In genomic region chr10:86979977-86980448, GRCh38 we compare ENCODE assay signal across 11 cellular contexts. TPM values are rescaled to one million over a fixed set of nuclear protein-coding genes. Genes with fewer than 3 reads are reported as not detected.
DNase-seq lines count a peak whose midpoint lies in the region; ATAC-seq and TF ChIP-seq lines count a peak whose summit lies in the region.
"Had no signal": no experiment of that assay in that cellular context is flagged by ENCODE, and none has a peak within 500 bp of the region (broad histone marks: within the 10 kb centered on the region; RNA-seq: fewer than 3 reads in every experiment).

No MANE protein-coding gene starts in this region.

- H2BK120ac ChIP-seq in mesenchymal stem cell (ENCODE audit: low read depth, low read length) = no peak overlapping the region

- no peaks in the 10 kb centered on the region for H3K9me3 Mint-ChIP-seq in stimulated activated naive B cell treated with anti-CD40 and anti-IgM and Interleukin-4, amounts not matched to agents 10 μg/mL and 1 μg/mL and 100 μg/mL, for 72 hours
- H3K9me3 Mint-ChIP-seq: activated B cell treated with CpG ODN at 0.5 μM for 24 hours had no signal

- H3K4me2 ChIP-seq in mesenchymal stem cell (ENCODE audit: low read length, poor library complexity, severe bottlenecking) = no peak overlapping the region

- H3K27me3 ChIP-seq in mesenchymal stem cell (ENCODE audit: control insufficient read depth in 1 of 2, insufficient read depth in 1 of 2, low read length in 2 of 2) (no peaks in the 10 kb centered on the region), vagina (no peaks in the 10 kb centered on the region)

- no peak overlapping the region for H2AFZ ChIP-seq in mesenchymal stem cell (ENCODE audit: low read depth, low read length)

- H3K27ac ChIP-seq in coronary artery (peak overlapping the region; percentile 99), mesenchymal stem cell (ENCODE audit: low read length, poor library complexity, severe bottlenecking) (no peak overlapping the region), vagina (peak overlapping the region; percentile 84)

- peaks cover 4% of the 10 kb centered on the region for H3K4me1 ChIP-seq in mesenchymal stem cell (ENCODE audit: control insufficient read depth, insufficient read depth, low read depth, low read length)
- peaks cover 35% of the 10 kb centered on the region for H3K4me1 ChIP-seq in vagina

- no peak overlapping the region for H3K23ac ChIP-seq in mesenchymal stem cell (ENCODE audit: low read length in 2 of 2)

- H2BK12ac ChIP-seq in mesenchymal stem cell (ENCODE audit: low read length in 2 of 2) = no peak overlapping the region

- H3K4me3 ChIP-seq in coronary artery (peak overlapping the region; percentile 59), mesenchymal stem cell (ENCODE audit: insufficient read depth in 1 of 2, low read depth in 1 of 2, low read length in 2 of 2) (no peak overlapping the region), vagina (no peak overlapping the region)

- H2AK5ac ChIP-seq in mesenchymal stem cell (ENCODE audit: low read length, severe bottlenecking) = no peak overlapping the region

- H3K18ac ChIP-seq in mesenchymal stem cell (ENCODE audit: low read depth in 1 of 2, low read length in 2 of 2) = peak overlapping the region in 1 of 2 experiments; percentile 50

- intact Hi-C loops in vagina (cut with DNase I) = no loop called here

- no peak overlapping the region for H3K14ac ChIP-seq in mesenchymal stem cell (ENCODE audit: low read length in 2 of 2)

- peak; percentile 93 for DNase-seq in coronary artery (ENCODE audit: low spot score)
- peak; percentile 47 for DNase-seq in mesenchymal stem cell
- DNase-seq in vagina (ENCODE audit: extremely low spot score in 2 of 2) = peak in 1 of 2 donors; percentile 84
- no peak for DNase-seq in stimulated activated naive B cell treated with anti-CD40 and anti-IgM and Interleukin-4, amounts not matched to agents 10 μg/mL and 1 μg/mL and 100 μg/mL, for 72 hours
- DNase-seq: activated B cell treated with CpG ODN at 0.5 μM for 24 hours; activated gamma-delta T cell; effector memory CD4-positive, alpha-beta T cell; NCI-H2081; stimulated activated naive CD4-positive, alpha-beta T cell had no signal

- H3K4ac ChIP-seq in mesenchymal stem cell (ENCODE audit: low read depth in 1 of 2, low read length in 2 of 2) = no peak overlapping the region

- no peak overlapping the region for H2BK5ac ChIP-seq in mesenchymal stem cell (ENCODE audit: low read depth, low read length, poor library complexity, severe bottlenecking)

- H4K91ac ChIP-seq in mesenchymal stem cell (ENCODE audit: low read length) = no peak overlapping the region

- H3K79me1 ChIP-seq in mesenchymal stem cell (replicated peaks; ENCODE audit: low read length, poor library complexity, severe bottlenecking) = no peaks in the 10 kb centered on the region

- H3K9me3 ChIP-seq in mesenchymal stem cell (ENCODE audit: control insufficient read depth, low read length) (no peaks in the 10 kb centered on the region), vagina (no peaks in the 10 kb centered on the region)

- H3K27ac Mint-ChIP-seq in stimulated activated naive B cell treated with anti-CD40 and anti-IgM and Interleukin-4, amounts not matched to agents 10 μg/mL and 1 μg/mL and 100 μg/mL, for 72 hours = no peak overlapping the region
- H3K27ac Mint-ChIP-seq: activated B cell treated with CpG ODN at 0.5 μM for 24 hours had no signal

- no peak for TF ChIP-seq POLR2A in vagina (IDR thresholded peaks at IDR 0.05)

- H3K36me3 ChIP-seq in mesenchymal stem cell (ENCODE audit: control insufficient read depth in 1 of 2, insufficient read depth in 2 of 2, low read depth in 1 of 2, low read length in 2 of 2) = peaks cover 0 to 4% of the 10 kb centered on the region in 2 experiments
- H3K36me3 ChIP-seq in vagina = no peaks in the 10 kb centered on the region

- no peaks in the 10 kb centered on the region for H3K36me3 Mint-ChIP-seq in stimulated activated naive B cell treated with anti-CD40 and anti-IgM and Interleukin-4, amounts not matched to agents 10 μg/mL and 1 μg/mL and 100 μg/mL, for 72 hours

- no peak overlapping the region for H4K8ac ChIP-seq in mesenchymal stem cell (ENCODE audit: low read length)

- no peak for ATAC-seq in GM19467 (IDR thresholded peaks at IDR 0.05; ENCODE audit: unreplicated experiment)
- no peak for ATAC-seq in stimulated activated naive B cell treated with anti-CD40 and anti-IgM and Interleukin-4, amounts not matched to agents 10 μg/mL and 1 μg/mL and 100 μg/mL, for 72 hours (replicated peaks)

- WGBS in mesenchymal stem cell = 27% methylated on average over 2 of the region's 3 CpGs

- H3K4me3 Mint-ChIP-seq in stimulated activated naive B cell treated with anti-CD40 and anti-IgM and Interleukin-4, amounts not matched to agents 10 μg/mL and 1 μg/mL and 100 μg/mL, for 72 hours = no peak overlapping the region
- H3K4me3 Mint-ChIP-seq: activated B cell treated with CpG ODN at 0.5 μM for 24 hours had no signal

- no peak overlapping the region for H2BK15ac ChIP-seq in mesenchymal stem cell (ENCODE audit: low read depth, poor library complexity, severe bottlenecking)

- TF ChIP-seq CTCF in coronary artery (IDR thresholded peaks at IDR 0.05) = no peak
- TF ChIP-seq CTCF in vagina (IDR thresholded peaks at IDR 0.05) = no peak

- H3K9ac ChIP-seq in mesenchymal stem cell (ENCODE audit: low read length) = peak overlapping the region; percentile 54

- H3K27me3 Mint-ChIP-seq in stimulated activated naive B cell treated with anti-CD40 and anti-IgM and Interleukin-4, amounts not matched to agents 10 μg/mL and 1 μg/mL and 100 μg/mL, for 72 hours = peaks cover 6 to 13% of the 10 kb centered on the region in 2 donors

- H3K4me1 Mint-ChIP-seq in stimulated activated naive B cell treated with anti-CD40 and anti-IgM and Interleukin-4, amounts not matched to agents 10 μg/mL and 1 μg/mL and 100 μg/mL, for 72 hours = no peaks in the 10 kb centered on the region
- H3K4me1 Mint-ChIP-seq: activated B cell treated with CpG ODN at 0.5 μM for 24 hours had no signal

RNA-seq across cellular contexts. Expression of gene ADIRF, which starts 11.7 kb away (rescaled TPM):
- polyA plus RNA-seq in mesenchymal stem cell (2013, experiment 1 of 2) = 0.30 TPM
- polyA plus RNA-seq in mesenchymal stem cell (2013, experiment 2 of 2) = 0.23 TPM
- 374 TPM for total RNA-seq in vagina

RNA-seq across cellular contexts. Expression of gene SNCG, which starts 21.6 kb away (rescaled TPM):
- polyA plus RNA-seq in mesenchymal stem cell (2013, experiment 1 of 2) = 12.8 TPM
- polyA plus RNA-seq in mesenchymal stem cell (2013, experiment 2 of 2) = 12.6 TPM
- total RNA-seq in vagina = 36.6 TPM
- total RNA-seq: activated B cell treated with CpG ODN at 0.5 μM for 24 hours had no signal

RNA-seq across cellular contexts. Expression of gene MMRN2, which starts 22.6 kb away (rescaled TPM):
- 0.41 TPM for polyA plus RNA-seq in mesenchymal stem cell (2013, experiment 1 of 2)
- polyA plus RNA-seq in mesenchymal stem cell (2013, experiment 2 of 2) = 0.34 TPM
- 57.2 TPM for total RNA-seq in vagina

RNA-seq across cellular contexts. Expression of gene FAM25A, which starts 40.1 kb away (rescaled TPM):
- not detected for polyA plus RNA-seq in mesenchymal stem cell (2013, experiment 1 of 2)
- polyA plus RNA-seq in mesenchymal stem cell (2013, experiment 2 of 2) = not detected
- 40.0 TPM for total RNA-seq in vagina
- total RNA-seq: activated B cell treated with CpG ODN at 0.5 μM for 24 hours, RPMI7951 had no signal
